8 cellular contexts compared by ENCODE assay signal in the genomic region with DNA sequence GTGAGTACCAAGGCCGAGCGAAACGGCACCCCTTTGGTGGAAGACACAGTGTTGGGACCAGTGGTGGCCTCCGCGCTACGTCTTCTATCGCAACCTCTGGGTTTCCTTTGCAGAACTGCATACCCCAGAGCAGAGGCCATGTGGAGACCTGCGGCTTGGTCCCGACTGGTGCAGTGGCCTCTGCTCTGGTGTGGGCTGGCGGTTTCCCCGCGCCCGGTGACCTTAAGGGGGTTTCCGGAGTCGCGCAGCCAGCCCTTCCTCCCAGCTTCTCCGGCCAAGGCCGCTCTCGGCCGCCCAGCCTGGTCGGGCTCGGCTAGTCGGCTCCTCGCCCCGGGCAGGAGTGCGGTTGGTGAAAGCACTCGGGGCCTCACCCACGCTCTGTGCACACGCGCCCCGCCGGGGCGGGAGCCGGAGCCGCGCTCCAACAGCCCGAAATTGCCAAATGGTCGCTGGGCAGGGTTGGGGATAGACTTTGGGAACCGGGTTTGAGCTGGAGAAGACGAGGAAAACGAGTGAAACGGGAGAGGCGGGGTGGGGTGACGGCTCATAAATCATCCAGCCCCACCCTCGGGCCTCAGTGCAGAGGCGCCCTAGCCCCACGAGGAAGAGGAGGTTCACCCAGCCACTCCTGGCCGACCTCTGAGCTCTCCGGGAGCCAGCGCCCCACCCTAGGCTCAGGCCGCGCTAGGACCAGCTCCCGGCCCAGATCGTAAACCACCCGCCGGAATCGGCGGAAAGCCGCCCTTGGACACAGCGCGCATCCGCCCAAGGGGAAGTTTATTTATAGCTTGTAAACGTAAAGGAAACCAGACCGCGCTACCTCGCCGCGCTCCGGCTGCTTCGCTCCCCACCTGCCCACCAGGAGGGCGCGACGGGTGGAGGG.
DNase-seq lines count a peak whose midpoint lies in the region; ATAC-seq, FAIRE-seq and TF ChIP-seq lines count a peak whose summit lies in the region.

No MANE protein-coding gene starts in this region.

- BruUV-seq in Panc1 (replicated peaks; lab: Mats Ljungman, UMichigan) = no TSS peak
- no TSS peak for BruUV-seq in GM12878 (replicated peaks; lab: Mats Ljungman, UMichigan)

- H3K9ac ChIP-seq in GM12878 (ENCODE audit: control insufficient read depth, insufficient read depth, low read length) = peak overlapping the region; percentile 50; the same call in 1 of the 2 replicates
- no peak overlapping the region for H3K9ac ChIP-seq in iPS-20b (ENCODE audit: low read depth, low read length)

- H3K4me3 ChIP-seq in Panc1 (ENCODE audit: low read depth in 2 of 2, low read length in 2 of 2) (peak overlapping the region; percentile 42 to 52), GM12878 (peak overlapping the region; percentile 57; the same call in 1 of the 2 replicates), iPS-20b (ENCODE audit: low read length) (peak overlapping the region; percentile 58; the same call in 1 of the 2 replicates), skin epidermis (peak overlapping the region; percentile 35 to 54 (median 46))

- ATAC-seq in HG03565 (IDR thresholded peaks at IDR 0.05; ENCODE audit: unreplicated experiment) (peak; percentile 38), Panc1 (peak; percentile 37), GM12878 (peak; percentile 69)

- WGBS in GM12878 (ENCODE audit: insufficient coverage, insufficient replicate concordance, low lambda C conversion rate, missing lambda C conversion rate) = 38% methylated on average over 61 of the region's 73 CpGs

- peak; percentile 56 for DNase-seq in AG20443 (ENCODE audit: low spot score)
- no peak for DNase-seq in GM18507 (ENCODE audit: extremely low spot score, insufficient read length, low read depth)
- no peak for DNase-seq in Panc1 (ENCODE audit: low read depth, low spot score)
- DNase-seq in GM12878 (ENCODE audit: low read depth, low spot score) = no peak
- DNase-seq in NCI-H1436 (lab: John Stamatoyannopoulos, UW) = no peak

- H3K27me3 ChIP-seq in Panc1 (ENCODE audit: control insufficient read depth, insufficient read depth, low read length) (no peaks in the 10 kb centered on the region), GM12878 (replicated peaks in 1 of 2; ENCODE audit: control insufficient read depth in 2 of 2, insufficient read depth in 2 of 2, low read length in 1 of 2) (peaks cover 0 to 3% of the 10 kb centered on the region in 2 experiments; a peak in 1 of 4 replicates), iPS-20b (ENCODE audit: insufficient read depth, low read length) (peaks cover 78% of the 10 kb centered on the region)

- H2AFZ ChIP-seq in GM12878 (ENCODE audit: control insufficient read depth, low read depth, low read length) = peak overlapping the region; percentile 39; the same call in 1 of the 2 replicates

- H3K36me3 ChIP-seq in Panc1 (ENCODE audit: control insufficient read depth, insufficient read depth, low read length) = no peaks in the 10 kb centered on the region
- no peaks in the 10 kb centered on the region for H3K36me3 ChIP-seq in GM12878 (ENCODE audit: control insufficient read depth in 2 of 2, insufficient read depth in 2 of 2, low read length in 1 of 2)
- no peaks in the 10 kb centered on the region for H3K36me3 ChIP-seq in iPS-20b (ENCODE audit: insufficient read depth, low read depth, low read length)

- TF ChIP-seq RAD21 in GM12878 (IDR thresholded peaks at IDR 0.05; ENCODE audit: insufficient read depth, low read depth, low read length) = no peak

- SMC1A ChIA-PET in GM12878 (lab: Charles Lee; ENCODE audit: uncharacterized antibody, unreplicated experiment) = no interaction called here

- in situ Hi-C loops in Panc1 (cut with HindIII; ENCODE audit: low pct_unique_long_range_greater_than_20kb, low sequenced_read_pairs) (no loop called here), GM12878 (cut with MboI) (no loop called here)

- RAD21 ChIA-PET in GM12878 (lab: Charles Lee; ENCODE audit: unreplicated experiment) = interaction anchor here (1.2 to 1.8 kb wide), 3 partner anchors 84 to 158 kb away, joined by 3 to 5 read pairs (median 4); no protein-coding TSS in a partner anchor

- H3K4me1 ChIP-seq in Panc1 (ENCODE audit: control insufficient read depth, insufficient read depth, low read length) = peaks cover 3% of the 10 kb centered on the region
- H3K4me1 ChIP-seq in GM12878 (ENCODE audit: control insufficient read depth, insufficient read depth, low read length) = peaks cover 5% of the 10 kb centered on the region; the same call in 1 of the 2 replicates
- peaks cover 11% of the 10 kb centered on the region; the same call in 1 of the 2 replicates for H3K4me1 ChIP-seq in iPS-20b (ENCODE audit: insufficient read depth, low read length)

- H3K9me3 ChIP-seq in Panc1 (ENCODE audit: control insufficient read depth, insufficient read depth, low read depth, low read length) = no peaks in the 10 kb centered on the region
- H3K9me3 ChIP-seq in GM12878 (replicated peaks; ENCODE audit: control insufficient read depth, insufficient read depth, low read length) = peaks cover 11% of the 10 kb centered on the region
- no peaks in the 10 kb centered on the region for H3K9me3 ChIP-seq in iPS-20b (ENCODE audit: insufficient read depth, low read depth, low read length)

- intact Hi-C loops in Panc1 (cut with micrococcal nuclease; ENCODE audit: unreplicated experiment) (loop anchor here (2.0 to 5.0 kb wide), 2 partner anchors 50 to 74 kb away; no protein-coding TSS in a partner anchor), GM12878 (cut with micrococcal nuclease; ENCODE audit: unreplicated experiment) (loop anchor here (5.0 to 10.0 kb wide), 3 partner anchors 84 to 198 kb away; a partner anchor contains a TSS)

- peak overlapping the region; percentile 66 for H3K4me2 ChIP-seq in GM12878 (ENCODE audit: control insufficient read depth, insufficient read depth)

- H3K27ac ChIP-seq in Panc1 (ENCODE audit: low read length) (peak overlapping the region; percentile 61), GM12878 (ENCODE audit: control insufficient read depth, insufficient read depth) (peak overlapping the region; percentile 42; the same call in 1 of the 2 replicates), iPS-20b (ENCODE audit: low read length) (no peak overlapping the region), skin epidermis (peak overlapping the region in 20 of 21 experiments; percentile 66 to 94 (median 83))

- TF ChIP-seq CTCF in Panc1 (IDR thresholded peaks at IDR 0.05) (no peak), GM12878 (IDR thresholded peaks at IDR 0.05 in 2 of 3, conservative IDR thresholded peaks at IDR 0.05 in 1 of 3; ENCODE audit: control insufficient read depth in 2 of 3, extremely low read depth in 1 of 3, insufficient read depth in 1 of 3, low read depth in 3 of 3, low read length in 3 of 3) (no peak)

- H3K79me2 ChIP-seq in GM12878 (ENCODE audit: control insufficient read depth, insufficient read depth, low read length) = no peaks in the 10 kb centered on the region

- no peak for TF ChIP-seq EP300 in GM12878 (IDR thresholded peaks at IDR 0.05; ENCODE audit: borderline replicate concordance in 1 of 2, control insufficient read depth in 1 of 2, low read depth in 2 of 2, low read length in 2 of 2)

- CTCF ChIA-PET in Panc1 (lab: Charles Lee) (no interaction called here), GM12878 (lab: Yijun Ruan, JAX) (interaction anchor here (0.9 kb wide), 1 partner anchor 159 kb away, joined by 3 read pairs; no protein-coding TSS in a partner anchor)

- POLR2A ChIA-PET in Panc1 (lab: Charles Lee) = no interaction called here
- POLR2A ChIA-PET in GM12878 (lab: Charles Lee) = interaction anchor here (0.9 kb wide), 1 partner anchor 86 kb away, joined by 4 read pairs; no protein-coding TSS in a partner anchor

- peak; percentile 60; the same call in 1 of the 2 replicates for TF ChIP-seq POLR2A in GM12878 (IDR thresholded peaks at IDR 0.05; ENCODE audit: low read depth, low read length)

- FAIRE-seq in GM18507 (lab: Jason Lieb, UNC) (peak; percentile 82), GM12878 (lab: Jason Lieb, UNC) (no peak)

- H4K20me1 ChIP-seq in GM12878 (ENCODE audit: control insufficient read depth, insufficient read depth) = no peaks in the 10 kb centered on the region

TF ChIP-seq in GM12878, 131 proteins besides CTCF, POLR2A, EP300 and RAD21 (continues in another document):
- no peak for TF ChIP-seq ZNF207 (IDR thresholded peaks at IDR 0.05; ENCODE audit: borderline replicate concordance)
- no peak; a peak in 1 of 4 replicates for TF ChIP-seq IKZF2 (IDR thresholded peaks at IDR 0.05)
- TF ChIP-seq KAT2A (conservative IDR thresholded peaks at IDR 0.05; ENCODE audit: control insufficient read depth, low read depth, low read length) = no peak
- TF ChIP-seq NRF1 (conservative IDR thresholded peaks at IDR 0.05; ENCODE audit: low read depth, low read length) = no peak
- TF ChIP-seq SPI1 (IDR thresholded peaks at IDR 0.05; ENCODE audit: borderline replicate concordance, insufficient read depth, low read depth, low read length) = no peak
- TF ChIP-seq, protein P1, sequence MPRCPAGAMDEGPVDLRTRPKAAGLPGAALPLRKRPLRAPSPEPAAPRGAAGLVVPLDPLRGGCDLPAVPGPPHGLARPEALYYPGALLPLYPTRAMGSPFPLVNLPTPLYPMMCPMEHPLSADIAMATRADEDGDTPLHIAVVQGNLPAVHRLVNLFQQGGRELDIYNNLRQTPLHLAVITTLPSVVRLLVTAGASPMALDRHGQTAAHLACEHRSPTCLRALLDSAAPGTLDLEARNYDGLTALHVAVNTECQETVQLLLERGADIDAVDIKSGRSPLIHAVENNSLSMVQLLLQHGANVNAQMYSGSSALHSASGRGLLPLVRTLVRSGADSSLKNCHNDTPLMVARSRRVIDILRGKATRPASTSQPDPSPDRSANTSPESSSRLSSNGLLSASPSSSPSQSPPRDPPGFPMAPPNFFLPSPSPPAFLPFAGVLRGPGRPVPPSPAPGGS (IDR thresholded peaks at IDR 0.05; ENCODE audit: borderline replicate concordance, insufficient read depth, low read depth, low read length, poor library complexity, severe bottlenecking) = no peak
- no peak for TF ChIP-seq MYC (IDR thresholded peaks at IDR 0.05; ENCODE audit: insufficient read depth, insufficient read length, insufficient replicate concordance, low read length, severe bottlenecking)
- 0 out of 2 replicates have a peak, but pooled peaks have one; percentile 57 for TF ChIP-seq TCF3 (IDR thresholded peaks at IDR 0.05; ENCODE audit: borderline replicate concordance, insufficient read depth, low read depth, low read length)
- TF ChIP-seq NR2C2 (IDR thresholded peaks at IDR 0.05; ENCODE audit: borderline replicate concordance, control insufficient read depth, insufficient read length, low read depth) = no peak
- no peak for TF ChIP-seq TBL1XR1 (IDR thresholded peaks at IDR 0.05; ENCODE audit: low read depth, low read length)
- no peak for TF ChIP-seq WRNIP1 (IDR thresholded peaks at IDR 0.05; ENCODE audit: borderline replicate concordance, low read depth, low read length)
- no peak for TF ChIP-seq POU2F2 (IDR thresholded peaks at IDR 0.05; ENCODE audit: borderline replicate concordance, low read depth, low read length)
- no peak for TF ChIP-seq ZNF217 (IDR thresholded peaks at IDR 0.05)
- peak; percentile 33 to 51; a peak in 1 of 4 replicates for TF ChIP-seq SRF (IDR thresholded peaks at IDR 0.05; ENCODE audit: low read depth in 2 of 2, low read length in 2 of 2)
- TF ChIP-seq CREM (IDR thresholded peaks at IDR 0.05; ENCODE audit: low read depth) = 0 out of 2 replicates have a peak, but pooled peaks have one; percentile 18
